Comparison of ENCODE assay signal across 1 cellular context in the genomic region with DNA sequence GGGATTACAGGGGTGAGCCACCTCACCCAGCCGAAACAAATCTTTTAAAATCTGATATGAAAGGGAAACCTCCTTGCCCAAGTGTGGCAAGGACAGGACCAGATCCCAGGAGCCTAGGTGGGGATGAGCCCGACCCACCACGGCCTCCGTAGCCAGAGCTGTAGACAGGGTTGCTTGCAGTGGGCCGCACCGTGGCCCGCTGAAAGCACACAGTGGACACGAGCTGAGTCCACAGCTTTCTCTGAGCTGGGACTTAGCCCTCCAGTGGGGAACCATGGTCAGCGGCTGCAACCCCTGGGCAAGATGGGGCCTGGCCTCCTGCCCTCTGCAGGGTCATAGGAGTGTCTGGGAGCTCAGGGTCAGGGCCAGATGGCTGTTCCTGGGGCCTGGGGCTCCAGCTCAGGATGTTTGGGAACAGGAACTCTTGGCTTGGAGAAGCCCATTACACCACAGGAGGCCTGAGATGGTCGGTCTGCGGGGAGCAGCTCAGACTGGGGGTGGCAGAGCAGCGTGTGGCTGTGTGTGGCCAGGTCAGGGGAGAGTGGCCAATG.
A peak's percentile ranks its signal among the peaks of the same experiment; 100 is the strongest.
TF ChIP-seq lines count a peak whose summit lies in the region.

No MANE protein-coding gene starts in this region.

TF ChIP-seq in K562, 482 proteins besides CTCF, POLR2A, EP300 and RAD21:
- TF ChIP-seq PKNOX1 (IDR thresholded peaks at IDR 0.05), result no peak
- TF ChIP-seq POLR2G (IDR thresholded peaks at IDR 0.05; ENCODE audit: low read depth, low read length), result peak; percentile 37; the same call in 1 of the 2 replicates
- TF ChIP-seq HDAC6 (IDR thresholded peaks at IDR 0.05; ENCODE audit: low read depth, low read length), result no peak
- no peak for TF ChIP-seq SIN3A (IDR thresholded peaks at IDR 0.05; ENCODE audit: borderline replicate concordance in 2 of 2, control insufficient read depth in 1 of 2, low read depth in 2 of 2, low read length in 2 of 2)
